Comparison of ENCODE assay signal across 12 cellular contexts in the genomic region with DNA sequence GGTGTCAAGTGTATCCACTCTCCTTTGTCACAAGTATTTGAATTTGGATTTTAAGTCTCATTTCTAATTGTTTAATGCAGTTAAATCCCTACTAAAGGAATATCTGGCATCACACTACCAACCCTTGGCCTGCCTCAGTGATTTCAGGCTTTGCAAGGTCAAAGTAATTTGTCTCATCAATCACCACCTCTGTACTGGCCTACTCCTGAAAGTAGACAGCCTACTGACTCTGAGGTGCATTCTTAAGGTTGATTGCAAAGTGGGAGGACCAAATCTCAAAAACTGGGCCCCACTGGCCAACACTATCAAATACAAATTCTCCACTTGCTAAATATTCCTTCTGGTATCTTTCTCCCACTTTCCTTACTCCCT. TPM values are rescaled to one million over a fixed set of nuclear protein-coding genes. Genes with fewer than 3 reads are reported as not detected.
DNase-seq lines count a peak whose midpoint lies in the region; ATAC-seq, FAIRE-seq and TF ChIP-seq lines count a peak whose summit lies in the region.
"Had no signal": no experiment of that assay in that cellular context is flagged by ENCODE, and none has a peak within 500 bp of the region (broad histone marks: within the 10 kb centered on the region; RNA-seq: fewer than 3 reads in every experiment).

No MANE protein-coding gene starts in this region.

- intact Hi-C loops in sciatic nerve (cut with DNase I): no loop called here

- DNase-seq in GM12892 (ENCODE audit: insufficient read length) (no peak), NCI-H226 (peak; percentile 9), globus pallidus (ENCODE audit: low spot score) (no peak), COR-L47 (lab: John Stamatoyannopoulos, UW) (no peak), sciatic nerve (ENCODE audit: low spot score) (no peak), foreskin melanocyte (no peak)
- DNase-seq: stimulated activated CD8-positive, alpha-beta memory T cell treated with anti-CD3 and anti-CD28 coated beads, Interleukin-4, amount 100 ng/mL, for 48 hours had no signal

- FAIRE-seq in GM12892 (lab: Jason Lieb, UNC): peak; percentile 9

- ATAC-seq in GM19372 (IDR thresholded peaks at IDR 0.05; ENCODE audit: low read depth, unreplicated experiment): peak; percentile 38
- peak; percentile 27 for ATAC-seq in HG02588 (IDR thresholded peaks at IDR 0.05; ENCODE audit: unreplicated experiment)
- ATAC-seq in sciatic nerve: no peak

- TF ChIP-seq POLR2A in GM12892 (IDR thresholded peaks at IDR 0.05; ENCODE audit: low read depth, low read length): no peak

RNA-seq across cellular contexts. Expression of gene TEX55, which starts 0.9 kb away (rescaled TPM):
- polyA plus RNA-seq in GM12892 (2012; ENCODE audit: missing spikeins): not detected
- not detected for total RNA-seq in sciatic nerve
- total RNA-seq: MCF 10A, pulmonary artery endothelial cell had no signal

RNA-seq across cellular contexts. Expression of gene UPK1B, which starts 28.3 kb away (rescaled TPM):
- not detected for polyA plus RNA-seq in GM12892 (2012; ENCODE audit: missing spikeins)
- total RNA-seq in sciatic nerve: 0.98 TPM
- total RNA-seq: MCF 10A, pulmonary artery endothelial cell, SJCRH30 had no signal
